Comparison of ENCODE assay signal across 19 cellular contexts in genomic region chr5:1421521-1422341, GRCh38. TPM values are rescaled to one million over a fixed set of nuclear protein-coding genes. Genes with fewer than 3 reads are reported as not detected.
A peak's percentile ranks its signal among the peaks of the same experiment; 100 is the strongest.
DNase-seq lines count a peak whose midpoint lies in the region; ATAC-seq, FAIRE-seq and TF ChIP-seq lines count a peak whose summit lies in the region.
"Had no signal": no experiment of that assay in that cellular context is flagged by ENCODE, and none has a peak within 500 bp of the region (broad histone marks: within the 10 kb centered on the region; RNA-seq: fewer than 3 reads in every experiment).

No MANE protein-coding gene starts in this region.

- H3K9ac ChIP-seq in BLaER1: no peak overlapping the region

- H3K4me1 ChIP-seq in BLaER1 (peaks cover 36% of the 10 kb centered on the region), Peyer's patch (no peaks in the 10 kb centered on the region), right lobe of liver (no peaks in the 10 kb centered on the region)
- H3K4me1 ChIP-seq: Caco-2 had no signal

- ATAC-seq in right lobe of liver: no peak
- ATAC-seq in GM21360 (IDR thresholded peaks at IDR 0.05; ENCODE audit: unreplicated experiment): no peak
- ATAC-seq: GM23338 had no signal

- intact Hi-C loops in right lobe of liver (cut with DNase I) (no loop called here), posterior vena cava (cut with DNase I) (no loop called here)

- WGBS in right lobe of liver (ENCODE audit: insufficient coverage, low coverage, low lambda C conversion rate, missing lambda C conversion rate): 100% methylated on average over 1 of the region's 29 CpGs

- TF ChIP-seq CTCF in Peyer's patch (IDR thresholded peaks at IDR 0.05) (no peak), right lobe of liver (IDR thresholded peaks at IDR 0.05) (no peak)

- no peak for TF ChIP-seq POLR2A in Peyer's patch (IDR thresholded peaks at IDR 0.05)
- TF ChIP-seq POLR2A in right lobe of liver (IDR thresholded peaks at IDR 0.05): no peak
- TF ChIP-seq POLR2A in H54 (IDR thresholded peaks at IDR 0.05; ENCODE audit: low read depth, low read length): no peak

- H3K9me3 ChIP-seq in BLaER1 (peaks cover 31% of the 10 kb centered on the region), Peyer's patch (no peaks in the 10 kb centered on the region), right lobe of liver (no peaks in the 10 kb centered on the region)
- H3K9me3 ChIP-seq: Caco-2 had no signal

- H3K4me2 ChIP-seq in BLaER1: peak overlapping the region; percentile 73
- H3K4me2 ChIP-seq: GM23338, PC-9 had no signal

- FAIRE-seq in H54 (lab: Jason Lieb, UNC): no peak
- FAIRE-seq: GM12892 had no signal

- no peaks in the 10 kb centered on the region for H3K27me3 ChIP-seq in BLaER1
- H3K27me3 ChIP-seq in Peyer's patch: no peaks in the 10 kb centered on the region
- no peaks in the 10 kb centered on the region for H3K27me3 ChIP-seq in right lobe of liver

- DNase-seq in Peyer's patch (peak in 2 of 3 donors; percentile 21 to 38), right lobe of liver (peak in 2 of 3 donors; percentile 11 to 46), posterior vena cava (ENCODE audit: low spot score) (peak; percentile 74), HK-2 (ENCODE audit: unreplicated experiment) (no peak), H54 (ENCODE audit: insufficient read length, low spot score) (no peak)
- DNase-seq: Caco-2; CD4-positive, CD25-positive, alpha-beta regulatory T cell; DMS153; KG1; NCI-H1048; NCI-H1436 treated with DMSO at 0.1 percent for 48 hours; NCI-H2029 treated with DMSO at 0.1 percent for 48 hours; NCI-H510A; NCI-H774; PC-9 had no signal

- peak overlapping the region; percentile 38; the same call in 1 of the 2 replicates for H3K27ac ChIP-seq in BLaER1
- no peak overlapping the region for H3K27ac ChIP-seq in Peyer's patch
- no peak overlapping the region for H3K27ac ChIP-seq in right lobe of liver
- H3K27ac ChIP-seq: PC-9 had no signal

- no peak overlapping the region for H3K4me3 ChIP-seq in BLaER1
- H3K4me3 ChIP-seq in Peyer's patch: no peak overlapping the region
- no peak overlapping the region for H3K4me3 ChIP-seq in right lobe of liver
- H3K4me3 ChIP-seq: GM23338, PC-9 had no signal

- H3K36me3 ChIP-seq in BLaER1 (no peaks in the 10 kb centered on the region), Peyer's patch (no peaks in the 10 kb centered on the region), right lobe of liver (no peaks in the 10 kb centered on the region)

- no peaks in the 10 kb centered on the region for H4K20me1 ChIP-seq in BLaER1

RNA-seq across cellular contexts. Expression of gene SLC6A3, which starts 23.5 kb away (rescaled TPM):
- total RNA-seq in Peyer's patch: under 1 TPM in 2 of 4 donors, not detected in 2; 0.40 to 0.70 TPM
- total RNA-seq in right lobe of liver: not detected
- total RNA-seq in posterior vena cava: under 1 TPM; 0.10 to 0.19 TPM
- total RNA-seq: Caco-2; CD4-positive, CD25-positive, alpha-beta regulatory T cell; PC-9 had no signal

Comparison
In these comparisons a context has a peak if more than half of its experiments do, and no peak if none do; other contexts are left out.
1. DNase-seq: peak in Peyer's patch (2 of 3), right lobe of liver (2 of 3) and posterior vena cava (single experiment); none in HK-2 (single experiment) and H54 (single experiment).